In the genomic region with DNA sequence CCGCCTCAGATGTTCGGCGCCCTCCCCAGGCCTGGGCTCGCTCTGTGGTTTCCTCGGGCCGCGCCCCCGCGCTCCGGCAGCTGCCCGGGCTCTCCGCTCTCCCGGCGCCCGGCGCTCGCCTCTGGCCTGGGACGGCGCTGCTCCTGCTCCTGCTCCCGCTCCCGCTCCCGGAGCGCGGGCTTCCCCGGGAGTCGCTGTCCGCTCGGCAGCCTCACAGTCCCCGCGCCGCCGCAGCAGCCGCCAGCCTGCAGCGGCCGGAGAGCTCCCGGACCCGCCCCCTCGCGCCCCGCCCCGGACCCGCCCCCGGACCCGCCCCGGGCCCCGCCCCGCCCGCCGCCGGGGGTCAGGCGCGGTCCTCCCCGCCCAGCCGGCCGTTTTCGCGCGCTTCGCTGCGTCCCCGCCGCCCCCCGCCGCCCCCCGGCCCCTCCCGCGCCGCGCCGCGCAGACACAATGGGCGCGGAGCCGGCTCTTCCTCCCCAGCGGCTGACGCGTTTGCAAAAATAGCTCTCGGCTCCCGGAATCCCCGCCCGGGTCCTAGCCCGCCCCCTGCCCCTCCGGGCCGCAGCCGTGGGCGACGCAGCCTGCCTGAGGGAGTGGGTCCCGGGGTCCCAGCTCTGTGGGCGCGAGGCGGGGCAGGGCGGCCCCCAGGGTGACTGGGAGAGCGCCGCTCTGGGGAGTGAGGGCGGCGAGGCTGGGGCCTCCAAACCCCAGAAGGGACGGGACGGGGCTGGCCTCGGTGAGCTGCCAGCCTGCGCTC, we compare ENCODE assay signal across 8 cellular contexts. TPM values are rescaled to one million over a fixed set of nuclear protein-coding genes. Genes with fewer than 3 reads are reported as not detected.
DNase-seq lines count a peak whose midpoint lies in the region; ATAC-seq and TF ChIP-seq lines count a peak whose summit lies in the region.

A gene with protein sequence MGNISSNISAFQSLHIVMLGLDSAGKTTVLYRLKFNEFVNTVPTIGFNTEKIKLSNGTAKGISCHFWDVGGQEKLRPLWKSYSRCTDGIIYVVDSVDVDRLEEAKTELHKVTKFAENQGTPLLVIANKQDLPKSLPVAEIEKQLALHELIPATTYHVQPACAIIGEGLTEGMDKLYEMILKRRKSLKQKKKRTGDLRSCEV (minus strand): TSS at position 247 of the 757 bp plus-strand sequence. CDS start 495 bp downstream, outside the sequence.

- H3K4me3 Mint-ChIP-seq in activated T-helper 2 cell treated with anti-CD3 and anti-CD28 coated beads, Interferon-gamma antibody, Interleukin-2, Interleukin-4, amounts not matched to agents 10 μg/mL and 5 μg/mL and 100 μg/mL, durations not matched to agents 14 hours and 24 hours and 36 hours (ENCODE audit: low read depth) = peak within 1 kb of the TSS; percentile 97
- peak within 1 kb of the TSS; percentile 87 to 98 (median 96) for H3K4me3 Mint-ChIP-seq in naive B cell

- H4K20me1 ChIP-seq in OCI-LY7 (ENCODE audit: insufficient read depth, low read length) (peaks cover 21% of the 10 kb centered on the region), fibroblast of lung (ENCODE audit: control insufficient read depth, extremely low read depth, insufficient read depth, low read length) (no peaks in the 10 kb centered on the region)

- peak within 1 kb of the TSS; percentile 96 for H3K27ac Mint-ChIP-seq in activated T-helper 2 cell treated with anti-CD3 and anti-CD28 coated beads, Interferon-gamma antibody, Interleukin-2, Interleukin-4, amounts not matched to agents 10 μg/mL and 5 μg/mL and 100 μg/mL, durations not matched to agents 14 hours and 24 hours and 36 hours
- peak within 1 kb of the TSS; percentile 86 to 97 (median 94) for H3K27ac Mint-ChIP-seq in naive B cell

- BruUV-seq in OCI-LY7 (replicated peaks; lab: Mats Ljungman, UMichigan) = no TSS peak

- H3K27me3 Mint-ChIP-seq in activated T-helper 2 cell treated with anti-CD3 and anti-CD28 coated beads, Interferon-gamma antibody, Interleukin-2, Interleukin-4, amounts not matched to agents 10 μg/mL and 5 μg/mL and 100 μg/mL, durations not matched to agents 14 hours and 24 hours and 36 hours (ENCODE audit: low read depth) = peaks cover 5% of the 10 kb centered on the region
- peaks cover 0 to 4% (median 2%) of the 10 kb centered on the region in 3 donors for H3K27me3 Mint-ChIP-seq in naive B cell

- POLR2A ChIA-PET in OCI-LY7 (lab: Charles Lee) = interaction anchor here (0.5 to 5.5 kb wide), 10 partner anchors 13 to 366 kb away, joined by 3 to 60 read pairs (median 3); no protein-coding TSS in a partner anchor

- no peaks in the 10 kb centered on the region for H3K9me2 ChIP-seq in OCI-LY7 (ENCODE audit: insufficient read depth, low read length)

- TF ChIP-seq CTCF in AG10803 (conservative IDR thresholded peaks at IDR 0.05; ENCODE audit: low read length) (no peak), OCI-LY7 (conservative IDR thresholded peaks at IDR 0.05; ENCODE audit: low read length) (no peak), fibroblast of lung (conservative IDR thresholded peaks at IDR 0.05 in 1 of 2, IDR thresholded peaks at IDR 0.05 in 1 of 2; ENCODE audit: low read depth in 1 of 2, low read length in 2 of 2) (no peak), thyroid gland (IDR thresholded peaks at IDR 0.05) (no peak)

- H3K4me3 ChIP-seq in AG10803 (ENCODE audit: low read length) (peak within 1 kb of the TSS; percentile 97), OCI-LY7 (ENCODE audit: low read depth, low read length, poor library complexity, severe bottlenecking) (peak within 1 kb of the TSS; percentile 96), fibroblast of lung (replicated peaks in 1 of 4; ENCODE audit: control extremely low read depth in 1 of 4, insufficient read depth in 1 of 4, low read depth in 3 of 4, low read length in 4 of 4) (peak within 1 kb of the TSS; percentile 86 to 99 (median 96)), thyroid gland (replicated peaks in 1 of 3) (peak within 1 kb of the TSS in 2 of 3 donors; percentile 39 to 43)

- peak within 1 kb of the TSS; percentile 88 for H3K4me2 ChIP-seq in OCI-LY7 (ENCODE audit: low read length)
- H3K4me2 ChIP-seq in fibroblast of lung (ENCODE audit: extremely low read depth, insufficient read depth, low read length) = peak within 1 kb of the TSS; percentile 83

- H3K9me3 ChIP-seq in OCI-LY7 (ENCODE audit: low read length) (no peaks in the 10 kb centered on the region), fibroblast of lung (ENCODE audit: control insufficient read depth, insufficient read depth, low read depth, low read length) (no peaks in the 10 kb centered on the region), thyroid gland (no peaks in the 10 kb centered on the region)

- intact Hi-C loops in OCI-LY7 (cut with micrococcal nuclease; ENCODE audit: unreplicated experiment) (loop anchor here (1.0 to 5.0 kb wide), 2 partner anchors 208 to 640 kb away; no protein-coding TSS in a partner anchor), thyroid gland (cut with DNase I) (no loop called here)
- intact Hi-C loops in activated T-helper 2 cell treated with anti-CD3 and anti-CD28 coated beads, Interferon-gamma antibody, Interleukin-2, Interleukin-4, amounts not matched to agents 10 μg/mL and 5 μg/mL and 100 μg/mL, durations not matched to agents 14 hours and 24 hours and 36 hours (cut with micrococcal nuclease) = loop anchor here (5.0 kb wide), 1 partner anchor 630 kb away; a partner anchor contains a TSS

- no peaks in the 10 kb centered on the region for H3K9me3 Mint-ChIP-seq in activated T-helper 2 cell treated with anti-CD3 and anti-CD28 coated beads, Interferon-gamma antibody, Interleukin-2, Interleukin-4, amounts not matched to agents 10 μg/mL and 5 μg/mL and 100 μg/mL, durations not matched to agents 14 hours and 24 hours and 36 hours
- H3K9me3 Mint-ChIP-seq in naive B cell = no peaks in the 10 kb centered on the region

- peaks cover 43% of the 10 kb centered on the region for H3K4me1 Mint-ChIP-seq in activated T-helper 2 cell treated with anti-CD3 and anti-CD28 coated beads, Interferon-gamma antibody, Interleukin-2, Interleukin-4, amounts not matched to agents 10 μg/mL and 5 μg/mL and 100 μg/mL, durations not matched to agents 14 hours and 24 hours and 36 hours (ENCODE audit: low read depth)
- peaks cover 35 to 57% (median 42%) of the 10 kb centered on the region in 3 donors for H3K4me1 Mint-ChIP-seq in naive B cell

- no peaks in the 10 kb centered on the region for H3K27me3 ChIP-seq in fibroblast of lung (ENCODE audit: control insufficient read depth, insufficient read depth, low read length)
- no peaks in the 10 kb centered on the region for H3K27me3 ChIP-seq in thyroid gland

- peak in 1 of 2 donors; percentile 63 for TF ChIP-seq POLR2A in thyroid gland (IDR thresholded peaks at IDR 0.05)

- ATAC-seq in GM19035 (IDR thresholded peaks at IDR 0.05; ENCODE audit: unreplicated experiment) = peak; percentile 64
- peak; percentile 60 for ATAC-seq in HG03175 (IDR thresholded peaks at IDR 0.05; ENCODE audit: unreplicated experiment)
- ATAC-seq in naive B cell (ENCODE audit: low read depth in 2 of 2) = peak; percentile 49 to 53

- H2AFZ ChIP-seq in OCI-LY7 (ENCODE audit: low read length) = no peak within 1 kb of the TSS
- H2AFZ ChIP-seq in fibroblast of lung (ENCODE audit: low read length) = peak within 1 kb of the TSS; percentile 69

- CTCF ChIA-PET in OCI-LY7 (lab: Charles Lee; ENCODE audit: unreplicated experiment) = interaction anchor here (0.6 to 1.5 kb wide), 4 partner anchors 73 to 361 kb away, joined by 3 to 4 read pairs (median 4); no protein-coding TSS in a partner anchor

- peak within 1 kb of the TSS; percentile 84 for H3K9ac ChIP-seq in fibroblast of lung (ENCODE audit: insufficient read depth, low read length)

- H3K36me3 ChIP-seq in OCI-LY7 (ENCODE audit: insufficient read depth, low read length) (0 out of 2 replicates have a peak, but pooled peaks cover 9% of the 10 kb centered on the region), fibroblast of lung (ENCODE audit: control insufficient read depth, insufficient read depth, low read length) (no peaks in the 10 kb centered on the region), thyroid gland (no peaks in the 10 kb centered on the region)

- H3K36me3 Mint-ChIP-seq in activated T-helper 2 cell treated with anti-CD3 and anti-CD28 coated beads, Interferon-gamma antibody, Interleukin-2, Interleukin-4, amounts not matched to agents 10 μg/mL and 5 μg/mL and 100 μg/mL, durations not matched to agents 14 hours and 24 hours and 36 hours (ENCODE audit: low read depth) = peaks cover 41% of the 10 kb centered on the region
- H3K36me3 Mint-ChIP-seq in naive B cell = peaks cover 15 to 16% of the 10 kb centered on the region in 2 donors

- WGBS in thyroid gland, 2 donors = no CpG with 5 or more reads among the region's 100 CpGs

- DNase-seq in AG10803 (ENCODE audit: low read depth) (peak; percentile 75), OCI-LY7 (ENCODE audit: low spot score) (peak; percentile 71), fibroblast of lung (ENCODE audit: low read depth in 2 of 2) (peak; percentile 66 to 73), naive B cell (peak; percentile 68), thyroid gland (peak; percentile 75 to 76)
- peak; percentile 52 for DNase-seq in activated T-helper 2 cell treated with anti-CD3 and anti-CD28 coated beads, Interferon-gamma antibody, Interleukin-2, Interleukin-4, amounts not matched to agents 10 μg/mL and 5 μg/mL and 100 μg/mL, durations not matched to agents 14 hours and 24 hours and 36 hours (ENCODE audit: low spot score)

- H3K4me1 ChIP-seq in OCI-LY7 (ENCODE audit: insufficient read depth, low read length, poor library complexity, severe bottlenecking) (peaks cover 34% of the 10 kb centered on the region), fibroblast of lung (ENCODE audit: control insufficient read depth, extremely low read depth, insufficient read depth, low read length) (no peaks in the 10 kb centered on the region), thyroid gland (peaks cover 13 to 27% of the 10 kb centered on the region in 2 donors)

- H3K79me2 ChIP-seq in OCI-LY7 (ENCODE audit: insufficient read depth, low read depth, low read length) = peaks cover 43% of the 10 kb centered on the region
- H3K79me2 ChIP-seq in fibroblast of lung (ENCODE audit: control insufficient read depth, insufficient read depth, low read length) = peaks cover 40% of the 10 kb centered on the region

- H3K27ac ChIP-seq in OCI-LY7 (ENCODE audit: low read depth, low read length, poor library complexity, severe bottlenecking) (peak within 1 kb of the TSS; percentile 51), fibroblast of lung (ENCODE audit: insufficient read depth, low read length) (peak within 1 kb of the TSS; percentile 88), thyroid gland (peak within 1 kb of the TSS in 2 of 3 donors; percentile 69 to 73)

RNA-seq across cellular contexts. Expression of the gene that starts here (rescaled TPM):
- total RNA-seq in OCI-LY7 (2014; rRNA removed; shearing (Covaris generic)) = 15.4 and 15.7 TPM in 2 replicates
- total RNA-seq in OCI-LY7 (2022) (18.9 and 19.6 TPM in 2 replicates), fibroblast of lung (50.6 and 80.9 TPM in 2 replicates), thyroid gland (1 to 10 TPM; 1.5 to 6.3 (median 3.8) TPM)
- total RNA-seq in activated T-helper 2 cell treated with anti-CD3 and anti-CD28 coated beads, Interferon-gamma antibody, Interleukin-2, Interleukin-4, amounts not matched to agents 10 μg/mL and 5 μg/mL and 100 μg/mL, durations not matched to agents 14 hours and 24 hours and 36 hours = 44.6 and 45.7 TPM in 2 replicates
- polyA plus RNA-seq in fibroblast of lung (23.2 and 45.5 TPM in 2 replicates), naive B cell (ENCODE audit: low read depth in 6 of 6) (10 to 100 TPM; 18.2 to 37.1 (median 28.5) TPM)
- 27.3 and 58.5 TPM in 2 replicates for polyA plus RNA-seq in fibroblast of lung (2012)
- 7.7 and 21.0 TPM in 2 replicates for polyA minus RNA-seq in fibroblast of lung (ENCODE audit: low replicate concordance)

Comparison
In these comparisons a context has a peak if more than half of its experiments do, and no peak if none do; other contexts are left out.
1. Peak in every context shown above with its lines: DNase-seq, ATAC-seq, H3K4me3 ChIP-seq and H3K27ac ChIP-seq.
2. H3K4me3 ChIP-seq: peak in every context shown above with its lines; median percentile 97 in AG10803; 96 in OCI-LY7; 96 in fibroblast of lung; 41 in thyroid gland.